In the genomic region with DNA sequence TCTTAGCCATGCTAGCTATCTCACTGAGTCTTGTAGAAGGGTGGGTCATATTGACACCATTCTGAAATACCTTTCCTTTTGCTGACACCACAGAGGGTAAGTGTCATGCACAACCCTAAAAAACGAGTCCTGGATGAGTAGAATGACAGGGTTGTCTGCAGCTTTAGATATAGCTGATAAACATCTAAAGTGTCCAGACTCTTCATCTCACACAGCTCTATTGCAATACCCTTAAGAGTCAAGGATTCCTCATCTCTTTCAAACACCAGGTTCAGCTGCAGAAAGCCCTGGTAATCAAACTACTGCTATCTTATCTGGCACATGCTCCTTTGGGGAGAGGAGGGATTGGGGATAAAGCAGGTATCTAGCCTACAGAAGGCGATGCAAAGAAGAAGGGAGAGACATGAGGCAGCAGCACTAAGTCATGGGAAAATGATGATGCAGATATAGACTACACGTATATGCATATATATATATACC, we compare ENCODE assay signal across 1 cellular context.
TF ChIP-seq lines count a peak whose summit lies in the region.

No MANE protein-coding gene starts in this region.

TF ChIP-seq in K562, 482 proteins besides CTCF, POLR2A, EP300 and RAD21 (continued from another document and continues in another):
- TF ChIP-seq, protein P1, sequence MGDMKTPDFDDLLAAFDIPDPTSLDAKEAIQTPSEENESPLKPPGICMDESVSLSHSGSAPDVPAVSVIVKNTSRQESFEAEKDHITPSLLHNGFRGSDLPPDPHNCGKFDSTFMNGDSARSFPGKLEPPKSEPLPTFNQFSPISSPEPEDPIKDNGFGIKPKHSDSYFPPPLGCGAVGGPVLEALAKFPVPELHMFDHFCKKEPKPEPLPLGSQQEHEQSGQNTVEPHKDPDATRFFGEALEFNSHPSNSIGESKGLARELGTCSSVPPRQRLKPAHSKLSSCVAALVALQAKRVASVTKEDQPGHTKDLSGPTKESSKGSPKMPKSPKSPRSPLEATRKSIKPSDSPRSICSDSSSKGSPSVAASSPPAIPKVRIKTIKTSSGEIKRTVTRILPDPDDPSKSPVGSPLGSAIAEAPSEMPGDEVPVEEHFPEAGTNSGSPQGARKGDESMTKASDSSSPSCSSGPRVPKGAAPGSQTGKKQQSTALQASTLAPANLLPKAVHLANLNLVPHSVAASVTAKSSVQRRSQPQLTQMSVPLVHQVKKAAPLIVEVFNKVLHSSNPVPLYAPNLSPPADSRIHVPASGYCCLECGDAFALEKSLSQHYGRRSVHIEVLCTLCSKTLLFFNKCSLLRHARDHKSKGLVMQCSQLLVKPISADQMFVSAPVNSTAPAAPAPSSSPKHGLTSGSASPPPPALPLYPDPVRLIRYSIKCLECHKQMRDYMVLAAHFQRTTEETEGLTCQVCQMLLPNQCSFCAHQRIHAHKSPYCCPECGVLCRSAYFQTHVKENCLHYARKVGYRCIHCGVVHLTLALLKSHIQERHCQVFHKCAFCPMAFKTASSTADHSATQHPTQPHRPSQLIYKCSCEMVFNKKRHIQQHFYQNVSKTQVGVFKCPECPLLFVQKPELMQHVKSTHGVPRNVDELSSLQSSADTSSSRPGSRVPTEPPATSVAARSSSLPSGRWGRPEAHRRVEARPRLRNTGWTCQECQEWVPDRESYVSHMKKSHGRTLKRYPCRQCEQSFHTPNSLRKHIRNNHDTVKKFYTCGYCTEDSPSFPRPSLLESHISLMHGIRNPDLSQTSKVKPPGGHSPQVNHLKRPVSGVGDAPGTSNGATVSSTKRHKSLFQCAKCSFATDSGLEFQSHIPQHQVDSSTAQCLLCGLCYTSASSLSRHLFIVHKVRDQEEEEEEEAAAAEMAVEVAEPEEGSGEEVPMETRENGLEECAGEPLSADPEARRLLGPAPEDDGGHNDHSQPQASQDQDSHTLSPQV (IDR thresholded peaks at IDR 0.05), result 0 out of 2 replicates have a peak, but pooled peaks have one; percentile 43
- TF ChIP-seq KDM1A (IDR thresholded peaks at IDR 0.05) (peak; percentile 95 to 96), ZNF766 (CRISPR knock-in tag; conservative IDR thresholded peaks at IDR 0.05) (peak; percentile 78), ZNF354B (CRISPR knock-in tag; IDR thresholded peaks at IDR 0.05) (no peak), CTBP1 (IDR thresholded peaks at IDR 0.05; ENCODE audit: borderline replicate concordance) (peak; percentile 100), ZNF561 (CRISPR knock-in tag; conservative IDR thresholded peaks at IDR 0.05) (no peak), PHF21A (IDR thresholded peaks at IDR 0.05; ENCODE audit: borderline replicate concordance, low read depth) (no peak), KLF16 (IDR thresholded peaks at IDR 0.05) (peak; percentile 99), ZNF165 (CRISPR knock-in tag; IDR thresholded peaks at IDR 0.05; ENCODE audit: borderline replicate concordance) (no peak), EGR1 (conservative IDR thresholded peaks at IDR 0.05) (no peak), TOE1 (IDR thresholded peaks at IDR 0.05; ENCODE audit: borderline replicate concordance) (peak; percentile 69), TOE1 (CRISPR knock-in tag; IDR thresholded peaks at IDR 0.05; ENCODE audit: borderline replicate concordance, low read depth) (no peak), ATF1 (CRISPR knock-in tag; IDR thresholded peaks at IDR 0.05) (no peak), ATF1 (tag; IDR thresholded peaks at IDR 0.05) (peak; percentile 71), JUN (IDR thresholded peaks at IDR 0.05; ENCODE audit: borderline replicate concordance, low read depth, low read length) (peak; percentile 45; the same call in 1 of the 2 replicates), JUN (CRISPR knock-in tag; IDR thresholded peaks at IDR 0.05; ENCODE audit: borderline replicate concordance) (no peak), RBBP5 (IDR thresholded peaks at IDR 0.05; ENCODE audit: borderline replicate concordance, insufficient read depth, low read length, poor library complexity, severe bottlenecking) (no peak), CHCHD3 (CRISPR knock-in tag; IDR thresholded peaks at IDR 0.05) (no peak), ZNF668 (CRISPR knock-in tag; IDR thresholded peaks at IDR 0.05) (peak; percentile 77; the same call in 1 of the 2 replicates), ADNP (tag; IDR thresholded peaks at IDR 0.05) (peak; percentile 64; the same call in 1 of the 2 replicates), GTF2F1 (IDR thresholded peaks at IDR 0.05; ENCODE audit: low read depth, low read length) (no peak), SP1 (CRISPR knock-in tag; IDR thresholded peaks at IDR 0.05) (no peak), ZC3H11A (IDR thresholded peaks at IDR 0.05; ENCODE audit: low read depth, low read length) (0 out of 2 replicates have a peak, but pooled peaks have one; percentile 45), BRD4 (IDR thresholded peaks at IDR 0.05) (no peak), MCM3 (IDR thresholded peaks at IDR 0.05) (no peak), ZNF121 (CRISPR knock-in tag; conservative IDR thresholded peaks at IDR 0.05) (no peak), TAL1 (IDR thresholded peaks at IDR 0.05) (peak; percentile 99), FOXA3 (CRISPR knock-in tag; conservative IDR thresholded peaks at IDR 0.05 in 1 of 2, IDR thresholded peaks at IDR 0.05 in 1 of 2) (peak in 1 of 2 experiments; percentile 49; a peak in 2 of 4 replicates), MTA1 (IDR thresholded peaks at IDR 0.05; ENCODE audit: borderline replicate concordance) (peak; percentile 92), HNRNPUL1 (IDR thresholded peaks at IDR 0.05; ENCODE audit: low read length) (no peak), KAT7 (CRISPR knock-in tag; IDR thresholded peaks at IDR 0.05; ENCODE audit: borderline replicate concordance) (no peak)
- TF ChIP-seq, protein P2, sequence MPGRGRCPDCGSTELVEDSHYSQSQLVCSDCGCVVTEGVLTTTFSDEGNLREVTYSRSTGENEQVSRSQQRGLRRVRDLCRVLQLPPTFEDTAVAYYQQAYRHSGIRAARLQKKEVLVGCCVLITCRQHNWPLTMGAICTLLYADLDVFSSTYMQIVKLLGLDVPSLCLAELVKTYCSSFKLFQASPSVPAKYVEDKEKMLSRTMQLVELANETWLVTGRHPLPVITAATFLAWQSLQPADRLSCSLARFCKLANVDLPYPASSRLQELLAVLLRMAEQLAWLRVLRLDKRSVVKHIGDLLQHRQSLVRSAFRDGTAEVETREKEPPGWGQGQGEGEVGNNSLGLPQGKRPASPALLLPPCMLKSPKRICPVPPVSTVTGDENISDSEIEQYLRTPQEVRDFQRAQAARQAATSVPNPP (IDR thresholded peaks at IDR 0.05; ENCODE audit: borderline replicate concordance, insufficient read depth, insufficient read length), result no peak
- TF ChIP-seq, protein P3, sequence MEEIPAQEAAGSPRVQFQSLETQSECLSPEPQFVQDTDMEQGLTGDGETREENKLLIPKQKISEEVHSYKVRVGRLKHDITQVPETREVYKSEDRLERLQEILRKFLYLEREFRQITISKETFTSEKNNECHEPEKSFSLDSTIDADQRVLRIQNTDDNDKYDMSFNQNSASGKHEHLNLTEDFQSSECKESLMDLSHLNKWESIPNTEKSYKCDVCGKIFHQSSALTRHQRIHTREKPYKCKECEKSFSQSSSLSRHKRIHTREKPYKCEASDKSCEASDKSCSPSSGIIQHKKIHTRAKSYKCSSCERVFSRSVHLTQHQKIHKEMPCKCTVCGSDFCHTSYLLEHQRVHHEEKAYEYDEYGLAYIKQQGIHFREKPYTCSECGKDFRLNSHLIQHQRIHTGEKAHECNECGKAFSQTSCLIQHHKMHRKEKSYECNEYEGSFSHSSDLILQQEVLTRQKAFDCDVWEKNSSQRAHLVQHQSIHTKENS (CRISPR knock-in tag; IDR thresholded peaks at IDR 0.05), result no peak
- TF ChIP-seq, protein P4, sequence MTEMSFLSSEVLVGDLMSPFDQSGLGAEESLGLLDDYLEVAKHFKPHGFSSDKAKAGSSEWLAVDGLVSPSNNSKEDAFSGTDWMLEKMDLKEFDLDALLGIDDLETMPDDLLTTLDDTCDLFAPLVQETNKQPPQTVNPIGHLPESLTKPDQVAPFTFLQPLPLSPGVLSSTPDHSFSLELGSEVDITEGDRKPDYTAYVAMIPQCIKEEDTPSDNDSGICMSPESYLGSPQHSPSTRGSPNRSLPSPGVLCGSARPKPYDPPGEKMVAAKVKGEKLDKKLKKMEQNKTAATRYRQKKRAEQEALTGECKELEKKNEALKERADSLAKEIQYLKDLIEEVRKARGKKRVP (CRISPR knock-in tag; IDR thresholded peaks at IDR 0.05), result peak; percentile 68; the same call in 1 of the 2 replicates
- TF ChIP-seq, protein P5, sequence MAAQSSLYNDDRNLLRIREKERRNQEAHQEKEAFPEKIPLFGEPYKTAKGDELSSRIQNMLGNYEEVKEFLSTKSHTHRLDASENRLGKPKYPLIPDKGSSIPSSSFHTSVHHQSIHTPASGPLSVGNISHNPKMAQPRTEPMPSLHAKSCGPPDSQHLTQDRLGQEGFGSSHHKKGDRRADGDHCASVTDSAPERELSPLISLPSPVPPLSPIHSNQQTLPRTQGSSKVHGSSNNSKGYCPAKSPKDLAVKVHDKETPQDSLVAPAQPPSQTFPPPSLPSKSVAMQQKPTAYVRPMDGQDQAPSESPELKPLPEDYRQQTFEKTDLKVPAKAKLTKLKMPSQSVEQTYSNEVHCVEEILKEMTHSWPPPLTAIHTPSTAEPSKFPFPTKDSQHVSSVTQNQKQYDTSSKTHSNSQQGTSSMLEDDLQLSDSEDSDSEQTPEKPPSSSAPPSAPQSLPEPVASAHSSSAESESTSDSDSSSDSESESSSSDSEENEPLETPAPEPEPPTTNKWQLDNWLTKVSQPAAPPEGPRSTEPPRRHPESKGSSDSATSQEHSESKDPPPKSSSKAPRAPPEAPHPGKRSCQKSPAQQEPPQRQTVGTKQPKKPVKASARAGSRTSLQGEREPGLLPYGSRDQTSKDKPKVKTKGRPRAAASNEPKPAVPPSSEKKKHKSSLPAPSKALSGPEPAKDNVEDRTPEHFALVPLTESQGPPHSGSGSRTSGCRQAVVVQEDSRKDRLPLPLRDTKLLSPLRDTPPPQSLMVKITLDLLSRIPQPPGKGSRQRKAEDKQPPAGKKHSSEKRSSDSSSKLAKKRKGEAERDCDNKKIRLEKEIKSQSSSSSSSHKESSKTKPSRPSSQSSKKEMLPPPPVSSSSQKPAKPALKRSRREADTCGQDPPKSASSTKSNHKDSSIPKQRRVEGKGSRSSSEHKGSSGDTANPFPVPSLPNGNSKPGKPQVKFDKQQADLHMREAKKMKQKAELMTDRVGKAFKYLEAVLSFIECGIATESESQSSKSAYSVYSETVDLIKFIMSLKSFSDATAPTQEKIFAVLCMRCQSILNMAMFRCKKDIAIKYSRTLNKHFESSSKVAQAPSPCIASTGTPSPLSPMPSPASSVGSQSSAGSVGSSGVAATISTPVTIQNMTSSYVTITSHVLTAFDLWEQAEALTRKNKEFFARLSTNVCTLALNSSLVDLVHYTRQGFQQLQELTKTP (IDR thresholded peaks at IDR 0.05; ENCODE audit: low read depth in 1 of 2, partially characterized antibody in 2 of 2), result no peak
- TF ChIP-seq, protein P6, sequence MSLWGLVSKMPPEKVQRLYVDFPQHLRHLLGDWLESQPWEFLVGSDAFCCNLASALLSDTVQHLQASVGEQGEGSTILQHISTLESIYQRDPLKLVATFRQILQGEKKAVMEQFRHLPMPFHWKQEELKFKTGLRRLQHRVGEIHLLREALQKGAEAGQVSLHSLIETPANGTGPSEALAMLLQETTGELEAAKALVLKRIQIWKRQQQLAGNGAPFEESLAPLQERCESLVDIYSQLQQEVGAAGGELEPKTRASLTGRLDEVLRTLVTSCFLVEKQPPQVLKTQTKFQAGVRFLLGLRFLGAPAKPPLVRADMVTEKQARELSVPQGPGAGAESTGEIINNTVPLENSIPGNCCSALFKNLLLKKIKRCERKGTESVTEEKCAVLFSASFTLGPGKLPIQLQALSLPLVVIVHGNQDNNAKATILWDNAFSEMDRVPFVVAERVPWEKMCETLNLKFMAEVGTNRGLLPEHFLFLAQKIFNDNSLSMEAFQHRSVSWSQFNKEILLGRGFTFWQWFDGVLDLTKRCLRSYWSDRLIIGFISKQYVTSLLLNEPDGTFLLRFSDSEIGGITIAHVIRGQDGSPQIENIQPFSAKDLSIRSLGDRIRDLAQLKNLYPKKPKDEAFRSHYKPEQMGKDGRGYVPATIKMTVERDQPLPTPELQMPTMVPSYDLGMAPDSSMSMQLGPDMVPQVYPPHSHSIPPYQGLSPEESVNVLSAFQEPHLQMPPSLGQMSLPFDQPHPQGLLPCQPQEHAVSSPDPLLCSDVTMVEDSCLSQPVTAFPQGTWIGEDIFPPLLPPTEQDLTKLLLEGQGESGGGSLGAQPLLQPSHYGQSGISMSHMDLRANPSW (CRISPR knock-in tag; IDR thresholded peaks at IDR 0.05), result no peak
- TF ChIP-seq, protein P7, sequence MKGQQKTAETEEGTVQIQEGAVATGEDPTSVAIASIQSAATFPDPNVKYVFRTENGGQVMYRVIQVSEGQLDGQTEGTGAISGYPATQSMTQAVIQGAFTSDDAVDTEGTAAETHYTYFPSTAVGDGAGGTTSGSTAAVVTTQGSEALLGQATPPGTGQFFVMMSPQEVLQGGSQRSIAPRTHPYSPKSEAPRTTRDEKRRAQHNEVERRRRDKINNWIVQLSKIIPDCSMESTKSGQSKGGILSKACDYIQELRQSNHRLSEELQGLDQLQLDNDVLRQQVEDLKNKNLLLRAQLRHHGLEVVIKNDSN (CRISPR knock-in tag; IDR thresholded peaks at IDR 0.05), result no peak
- TF ChIP-seq, protein P8, sequence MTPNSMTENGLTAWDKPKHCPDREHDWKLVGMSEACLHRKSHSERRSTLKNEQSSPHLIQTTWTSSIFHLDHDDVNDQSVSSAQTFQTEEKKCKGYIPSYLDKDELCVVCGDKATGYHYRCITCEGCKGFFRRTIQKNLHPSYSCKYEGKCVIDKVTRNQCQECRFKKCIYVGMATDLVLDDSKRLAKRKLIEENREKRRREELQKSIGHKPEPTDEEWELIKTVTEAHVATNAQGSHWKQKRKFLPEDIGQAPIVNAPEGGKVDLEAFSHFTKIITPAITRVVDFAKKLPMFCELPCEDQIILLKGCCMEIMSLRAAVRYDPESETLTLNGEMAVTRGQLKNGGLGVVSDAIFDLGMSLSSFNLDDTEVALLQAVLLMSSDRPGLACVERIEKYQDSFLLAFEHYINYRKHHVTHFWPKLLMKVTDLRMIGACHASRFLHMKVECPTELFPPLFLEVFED (CRISPR knock-in tag; conservative IDR thresholded peaks at IDR 0.05), result no peak
- TF ChIP-seq, protein P9, sequence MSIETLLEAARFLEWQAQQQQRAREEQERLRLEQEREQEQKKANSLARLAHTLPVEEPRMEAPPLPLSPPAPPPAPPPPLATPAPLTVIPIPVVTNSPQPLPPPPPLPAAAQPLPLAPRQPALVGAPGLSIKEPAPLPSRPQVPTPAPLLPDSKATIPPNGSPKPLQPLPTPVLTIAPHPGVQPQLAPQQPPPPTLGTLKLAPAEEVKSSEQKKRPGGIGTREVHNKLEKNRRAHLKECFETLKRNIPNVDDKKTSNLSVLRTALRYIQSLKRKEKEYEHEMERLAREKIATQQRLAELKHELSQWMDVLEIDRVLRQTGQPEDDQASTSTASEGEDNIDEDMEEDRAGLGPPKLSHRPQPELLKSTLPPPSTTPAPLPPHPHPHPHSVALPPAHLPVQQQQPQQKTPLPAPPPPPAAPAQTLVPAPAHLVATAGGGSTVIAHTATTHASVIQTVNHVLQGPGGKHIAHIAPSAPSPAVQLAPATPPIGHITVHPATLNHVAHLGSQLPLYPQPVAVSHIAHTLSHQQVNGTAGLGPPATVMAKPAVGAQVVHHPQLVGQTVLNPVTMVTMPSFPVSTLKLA (conservative IDR thresholded peaks at IDR 0.05), result peak; percentile 40 to 71; a peak in 3 of 4 replicates
- TF ChIP-seq, protein P10, sequence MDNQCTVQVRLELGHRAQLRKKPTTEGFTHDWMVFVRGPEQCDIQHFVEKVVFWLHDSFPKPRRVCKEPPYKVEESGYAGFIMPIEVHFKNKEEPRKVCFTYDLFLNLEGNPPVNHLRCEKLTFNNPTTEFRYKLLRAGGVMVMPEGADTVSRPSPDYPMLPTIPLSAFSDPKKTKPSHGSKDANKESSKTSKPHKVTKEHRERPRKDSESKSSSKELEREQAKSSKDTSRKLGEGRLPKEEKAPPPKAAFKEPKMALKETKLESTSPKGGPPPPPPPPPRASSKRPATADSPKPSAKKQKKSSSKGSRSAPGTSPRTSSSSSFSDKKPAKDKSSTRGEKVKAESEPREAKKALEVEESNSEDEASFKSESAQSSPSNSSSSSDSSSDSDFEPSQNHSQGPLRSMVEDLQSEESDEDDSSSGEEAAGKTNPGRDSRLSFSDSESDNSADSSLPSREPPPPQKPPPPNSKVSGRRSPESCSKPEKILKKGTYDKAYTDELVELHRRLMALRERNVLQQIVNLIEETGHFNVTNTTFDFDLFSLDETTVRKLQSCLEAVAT (IDR thresholded peaks at IDR 0.05), result no peak
